14 cellular contexts compared by ENCODE assay signal in the genomic region with DNA sequence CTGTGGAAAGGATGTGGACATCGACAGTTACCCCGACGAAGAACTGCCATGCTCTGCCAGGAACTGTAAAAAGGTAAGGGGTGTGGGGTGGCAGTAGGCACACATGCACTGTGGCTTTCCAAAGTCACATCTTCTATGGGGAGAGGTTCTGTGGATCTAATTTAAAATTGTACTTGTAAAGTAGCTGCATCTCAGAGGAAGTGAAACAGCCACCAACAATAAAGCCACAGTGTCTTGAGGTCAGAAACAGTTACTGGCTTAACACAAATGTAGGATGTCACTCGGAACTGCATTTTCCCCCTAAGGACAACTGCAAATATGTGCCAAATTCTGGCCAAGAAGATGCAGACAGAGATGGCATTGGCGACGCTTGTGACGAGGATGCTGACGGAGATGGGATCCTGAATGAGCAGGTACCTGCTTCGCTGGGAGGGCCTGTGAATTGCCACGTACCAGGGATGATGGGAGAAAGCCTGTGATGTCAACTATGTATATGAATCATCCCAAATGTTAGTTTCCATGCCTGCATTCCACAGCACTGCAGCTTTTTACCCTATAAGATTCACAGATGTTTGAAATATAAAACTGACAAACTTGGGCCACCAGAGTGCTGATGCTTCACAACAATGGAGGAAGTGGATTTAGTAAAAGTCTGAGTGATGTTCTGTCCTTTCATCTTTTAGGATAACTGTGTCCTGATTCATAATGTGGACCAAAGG. TPM values are rescaled to one million over a fixed set of nuclear protein-coding genes. Genes with fewer than 3 reads are reported as not detected.
DNase-seq lines count a peak whose midpoint lies in the region; ATAC-seq and TF ChIP-seq lines count a peak whose summit lies in the region.
"Had no signal": no experiment of that assay in that cellular context is flagged by ENCODE, and none has a peak within 500 bp of the region (broad histone marks: within the 10 kb centered on the region; RNA-seq: fewer than 3 reads in every experiment).

No MANE protein-coding gene starts in this region.

- H3K36me3 ChIP-seq in DOHH2 (ENCODE audit: control insufficient read depth, low read length) (no peaks in the 10 kb centered on the region), Loucy (ENCODE audit: insufficient read depth, low read length) (no peaks in the 10 kb centered on the region), smooth muscle cell (ENCODE audit: low read depth) (no peaks in the 10 kb centered on the region), gastrocnemius medialis (no peaks in the 10 kb centered on the region)
- H3K36me3 ChIP-seq: colonic mucosa, WERI-Rb-1 had no signal

- H3K27ac ChIP-seq in DOHH2 (ENCODE audit: low read depth, low read length) = peak overlapping the region; percentile 23
- no peak overlapping the region for H3K27ac ChIP-seq in smooth muscle cell (ENCODE audit: low read depth)
- H3K27ac ChIP-seq in gastrocnemius medialis = peak overlapping the region in 2 of 4 donors; percentile 21 to 48
- H3K27ac ChIP-seq: C4-2B, colonic mucosa, PC-9, WERI-Rb-1 had no signal

- DNase-seq in dedifferentiated amniotic fluid mesenchymal stem cell (ENCODE audit: extremely low spot score) (peak; percentile 26), smooth muscle cell (lab: John Stamatoyannopoulos, UW; ENCODE audit: unreplicated experiment) (no peak), gastrocnemius medialis (no peak), SK-N-DZ (ENCODE audit: low spot score) (no peak)
- DNase-seq: mesendoderm, NCI-H1436, PC-9, WERI-Rb-1 had no signal

- H3K9me2 ChIP-seq in DOHH2 (replicated peaks; ENCODE audit: control insufficient read depth, low read length) (no peaks in the 10 kb centered on the region), Loucy (replicated peaks; ENCODE audit: low read depth, low read length) (no peaks in the 10 kb centered on the region)

- H3K27me3 ChIP-seq in DOHH2 (ENCODE audit: control insufficient read depth, low read length) (no peaks in the 10 kb centered on the region), Loucy (ENCODE audit: insufficient read depth, low read length, poor library complexity, severe bottlenecking) (no peaks in the 10 kb centered on the region), smooth muscle cell (ENCODE audit: low read depth) (no peaks in the 10 kb centered on the region), gastrocnemius medialis (no peaks in the 10 kb centered on the region)
- H3K27me3 ChIP-seq: colonic mucosa had no signal

- intact Hi-C loops in gastrocnemius medialis (cut with DNase I; ENCODE audit: low total_unique reads) = no loop called here

- in situ Hi-C loops in gastrocnemius medialis (cut with MboI; ENCODE audit: low sequenced_read_pairs in 4 of 4) = no loop called here

- H3K4me1 ChIP-seq in DOHH2 (ENCODE audit: control insufficient read depth, low read length) (peaks cover 17% of the 10 kb centered on the region), Loucy (ENCODE audit: insufficient read depth, low read length, poor library complexity, severe bottlenecking) (peaks cover 42% of the 10 kb centered on the region), smooth muscle cell (ENCODE audit: low read depth) (no peaks in the 10 kb centered on the region), gastrocnemius medialis (no peaks in the 10 kb centered on the region)
- H3K4me1 ChIP-seq: colonic mucosa had no signal

- H3K9me3 ChIP-seq in DOHH2 (ENCODE audit: control insufficient read depth, insufficient read depth, low read length) (no peaks in the 10 kb centered on the region), Loucy (ENCODE audit: insufficient read depth, low read depth, low read length) (no peaks in the 10 kb centered on the region), smooth muscle cell (replicated peaks; ENCODE audit: low read depth) (no peaks in the 10 kb centered on the region), gastrocnemius medialis (no peaks in the 10 kb centered on the region)
- H3K9me3 ChIP-seq: colonic mucosa had no signal

- H3K4me2 ChIP-seq in DOHH2 (ENCODE audit: low read length) (peak overlapping the region; percentile 44), Loucy (ENCODE audit: low read depth, low read length, poor library complexity, severe bottlenecking) (peak overlapping the region; percentile 69), smooth muscle cell (no peak overlapping the region)
- H3K4me2 ChIP-seq: PC-9 had no signal

- no peaks in the 10 kb centered on the region for H3F3A ChIP-seq in DOHH2 (ENCODE audit: control insufficient read depth, insufficient read depth)
- H3F3A ChIP-seq in Loucy (ENCODE audit: low read depth) = no peaks in the 10 kb centered on the region
- H3F3A ChIP-seq in smooth muscle cell (ENCODE audit: low read depth) = no peaks in the 10 kb centered on the region

- H3K79me2 ChIP-seq in DOHH2 (ENCODE audit: control insufficient read depth, low read length) (no peaks in the 10 kb centered on the region), Loucy (ENCODE audit: insufficient read depth, low read length) (no peaks in the 10 kb centered on the region), smooth muscle cell (ENCODE audit: low read depth) (no peaks in the 10 kb centered on the region)

- WGBS in smooth muscle cell (ENCODE audit: low lambda C conversion rate) = 90% methylated on average over 10 of the region's 10 CpGs

- TF ChIP-seq POLR2A in gastrocnemius medialis (IDR thresholded peaks at IDR 0.05) = no peak

- H3K9ac ChIP-seq in Loucy (ENCODE audit: low read depth, low read length, poor library complexity, severe bottlenecking) (peak overlapping the region; percentile 57), smooth muscle cell (ENCODE audit: low read depth) (no peak overlapping the region)

- H4K20me1 ChIP-seq in DOHH2 (ENCODE audit: control insufficient read depth, insufficient read depth, low read depth, low read length) (no peaks in the 10 kb centered on the region), Loucy (ENCODE audit: insufficient read depth, low read length, poor library complexity, severe bottlenecking) (no peaks in the 10 kb centered on the region), smooth muscle cell (ENCODE audit: low read depth) (no peaks in the 10 kb centered on the region)

- H3K4me3 ChIP-seq in DOHH2 (ENCODE audit: low read length) (no peak overlapping the region), Loucy (ENCODE audit: low read length, poor library complexity, severe bottlenecking) (peak overlapping the region; percentile 46), smooth muscle cell (no peak overlapping the region), gastrocnemius medialis (no peak overlapping the region)
- H3K4me3 ChIP-seq: colonic mucosa, PC-9 had no signal

- no peak for TF ChIP-seq CTCF in DOHH2 (IDR thresholded peaks at IDR 0.05; ENCODE audit: low read depth, low read length, poor library complexity, severe bottlenecking)
- TF ChIP-seq CTCF in Loucy (conservative IDR thresholded peaks at IDR 0.05; ENCODE audit: low read length) = no peak
- no peak for TF ChIP-seq CTCF in smooth muscle cell (IDR thresholded peaks at IDR 0.05; ENCODE audit: borderline replicate concordance, insufficient read depth, poor library complexity, severe bottlenecking)
- no peak for TF ChIP-seq CTCF in gastrocnemius medialis (IDR thresholded peaks at IDR 0.05 in 4 of 5, conservative IDR thresholded peaks at IDR 0.05 in 1 of 5)

- ATAC-seq in GM21447 (IDR thresholded peaks at IDR 0.05; ENCODE audit: unreplicated experiment) (peak; percentile 55), GM18498 (IDR thresholded peaks at IDR 0.05; ENCODE audit: unreplicated experiment) (no peak), gastrocnemius medialis (no peak)

- H2AFZ ChIP-seq in Loucy (ENCODE audit: low read length) (peak overlapping the region; percentile 65), smooth muscle cell (ENCODE audit: low read depth) (no peak overlapping the region)
- H2AFZ ChIP-seq: PC-9 had no signal

RNA-seq across cellular contexts. Expression of gene THBS4, which starts 35.3 kb away (rescaled TPM):
- 2.9 TPM in 1 of 2 replicates, not detected in the other for total RNA-seq in smooth muscle cell
- 0.61 and 0.74 TPM in 2 replicates for polyA plus RNA-seq in smooth muscle cell
- total RNA-seq in gastrocnemius medialis = 100 to 1,000 TPM in 1 of 4 donors, 10 to 100 TPM in 3; 23.3 to 336 (median 38.4) TPM
- polyA plus RNA-seq in SK-N-DZ (2014; cell fraction: cytosol; rRNA removed) = 8.0 and 13.4 TPM in 2 replicates
- 8.0 and 14.1 TPM in 2 replicates for polyA plus RNA-seq in SK-N-DZ (2014; cell fraction: nucleus; rRNA removed)
